ENCODE assay signal across 7 cellular contexts in the genomic region with DNA sequence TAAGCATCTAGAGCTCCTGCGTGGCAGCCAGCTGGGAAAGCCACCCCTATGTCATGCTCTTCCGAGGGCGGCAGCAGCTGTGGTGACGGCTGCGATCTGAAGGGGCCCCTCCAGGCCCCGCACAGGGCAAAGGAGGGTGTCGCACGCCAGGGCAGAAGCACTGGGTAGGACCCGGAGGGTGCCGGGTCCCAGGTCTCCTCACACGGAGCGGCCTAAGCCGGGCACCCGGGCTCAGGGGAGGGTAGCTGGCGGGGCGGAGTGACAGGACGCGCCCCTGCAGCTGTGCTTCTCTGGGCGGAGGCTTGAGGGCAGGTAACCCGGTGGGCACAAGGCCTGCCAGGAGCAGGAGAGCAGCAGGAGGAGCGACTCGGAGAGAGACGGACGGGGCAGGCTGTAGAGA. TPM values are rescaled to one million over a fixed set of nuclear protein-coding genes. Genes with fewer than 3 reads are reported as not detected.
"Had no signal": no experiment of that assay in that cellular context is flagged by ENCODE, and none has a peak within 500 bp of the region (broad histone marks: within the 10 kb centered on the region; RNA-seq: fewer than 3 reads in every experiment).

No MANE protein-coding gene starts in this region.

RNA-seq across cellular contexts. Expression of gene TRIM64C, which starts 43.4 kb away (rescaled TPM):
- total RNA-seq: K562, M059J, PC-3, Peyer's patch, Right ventricle myocardium superior, SJSA1 had no signal
- polyA plus RNA-seq: K562, SK-N-SH had no signal
